1 cellular context compared by ENCODE assay signal in the genomic region with DNA sequence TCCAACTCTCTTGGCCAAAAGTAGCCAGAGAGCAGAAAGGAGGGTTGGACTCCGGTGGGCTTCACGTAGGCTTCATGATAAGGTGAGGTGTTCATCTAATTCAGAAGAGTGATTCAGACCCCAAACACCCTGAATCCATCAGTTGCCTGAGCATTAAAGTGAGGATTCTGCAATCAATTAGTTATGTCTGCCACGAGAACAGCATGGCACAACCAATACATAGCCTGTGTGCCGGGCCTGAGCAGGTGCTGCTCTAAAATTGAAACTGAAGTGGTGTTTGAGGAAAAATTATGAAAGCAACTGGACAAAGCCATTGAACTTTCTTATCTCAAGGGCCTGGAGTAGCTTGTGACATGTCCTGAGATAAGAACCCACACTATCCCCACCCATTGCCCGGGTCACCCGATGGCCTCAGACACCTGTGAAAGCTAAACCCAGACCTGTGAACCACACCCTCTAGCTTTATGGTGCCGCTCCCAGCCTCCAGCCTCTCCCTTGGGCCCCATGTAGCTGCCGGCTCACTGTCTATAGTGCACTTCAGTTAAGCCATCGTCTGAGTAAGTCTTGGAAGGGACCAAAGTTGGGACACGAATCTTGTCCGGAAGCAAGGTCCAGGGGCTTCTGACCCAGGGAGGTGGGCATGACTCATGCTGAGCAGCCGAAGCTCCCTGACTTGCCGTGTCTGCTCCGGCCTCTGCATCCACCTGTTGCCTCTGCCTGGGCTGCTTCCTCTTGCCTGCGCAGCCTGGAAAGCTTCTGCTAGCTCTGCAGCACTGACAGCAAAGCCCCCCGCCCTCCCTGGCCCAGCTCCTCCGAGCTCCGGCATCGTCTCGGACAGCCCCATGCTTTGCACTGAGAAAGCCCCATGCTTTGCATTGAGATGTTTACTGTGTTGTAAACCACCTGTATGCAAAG.
A peak's percentile ranks its signal among the peaks of the same experiment; 100 is the strongest.
TF ChIP-seq lines count a peak whose summit lies in the region.

No MANE protein-coding gene starts in this region.

TF ChIP-seq in HEK293, 187 proteins besides CTCF, POLR2A, EP300 and RAD21 (continued from another document):
- TF ChIP-seq, protein P1, sequence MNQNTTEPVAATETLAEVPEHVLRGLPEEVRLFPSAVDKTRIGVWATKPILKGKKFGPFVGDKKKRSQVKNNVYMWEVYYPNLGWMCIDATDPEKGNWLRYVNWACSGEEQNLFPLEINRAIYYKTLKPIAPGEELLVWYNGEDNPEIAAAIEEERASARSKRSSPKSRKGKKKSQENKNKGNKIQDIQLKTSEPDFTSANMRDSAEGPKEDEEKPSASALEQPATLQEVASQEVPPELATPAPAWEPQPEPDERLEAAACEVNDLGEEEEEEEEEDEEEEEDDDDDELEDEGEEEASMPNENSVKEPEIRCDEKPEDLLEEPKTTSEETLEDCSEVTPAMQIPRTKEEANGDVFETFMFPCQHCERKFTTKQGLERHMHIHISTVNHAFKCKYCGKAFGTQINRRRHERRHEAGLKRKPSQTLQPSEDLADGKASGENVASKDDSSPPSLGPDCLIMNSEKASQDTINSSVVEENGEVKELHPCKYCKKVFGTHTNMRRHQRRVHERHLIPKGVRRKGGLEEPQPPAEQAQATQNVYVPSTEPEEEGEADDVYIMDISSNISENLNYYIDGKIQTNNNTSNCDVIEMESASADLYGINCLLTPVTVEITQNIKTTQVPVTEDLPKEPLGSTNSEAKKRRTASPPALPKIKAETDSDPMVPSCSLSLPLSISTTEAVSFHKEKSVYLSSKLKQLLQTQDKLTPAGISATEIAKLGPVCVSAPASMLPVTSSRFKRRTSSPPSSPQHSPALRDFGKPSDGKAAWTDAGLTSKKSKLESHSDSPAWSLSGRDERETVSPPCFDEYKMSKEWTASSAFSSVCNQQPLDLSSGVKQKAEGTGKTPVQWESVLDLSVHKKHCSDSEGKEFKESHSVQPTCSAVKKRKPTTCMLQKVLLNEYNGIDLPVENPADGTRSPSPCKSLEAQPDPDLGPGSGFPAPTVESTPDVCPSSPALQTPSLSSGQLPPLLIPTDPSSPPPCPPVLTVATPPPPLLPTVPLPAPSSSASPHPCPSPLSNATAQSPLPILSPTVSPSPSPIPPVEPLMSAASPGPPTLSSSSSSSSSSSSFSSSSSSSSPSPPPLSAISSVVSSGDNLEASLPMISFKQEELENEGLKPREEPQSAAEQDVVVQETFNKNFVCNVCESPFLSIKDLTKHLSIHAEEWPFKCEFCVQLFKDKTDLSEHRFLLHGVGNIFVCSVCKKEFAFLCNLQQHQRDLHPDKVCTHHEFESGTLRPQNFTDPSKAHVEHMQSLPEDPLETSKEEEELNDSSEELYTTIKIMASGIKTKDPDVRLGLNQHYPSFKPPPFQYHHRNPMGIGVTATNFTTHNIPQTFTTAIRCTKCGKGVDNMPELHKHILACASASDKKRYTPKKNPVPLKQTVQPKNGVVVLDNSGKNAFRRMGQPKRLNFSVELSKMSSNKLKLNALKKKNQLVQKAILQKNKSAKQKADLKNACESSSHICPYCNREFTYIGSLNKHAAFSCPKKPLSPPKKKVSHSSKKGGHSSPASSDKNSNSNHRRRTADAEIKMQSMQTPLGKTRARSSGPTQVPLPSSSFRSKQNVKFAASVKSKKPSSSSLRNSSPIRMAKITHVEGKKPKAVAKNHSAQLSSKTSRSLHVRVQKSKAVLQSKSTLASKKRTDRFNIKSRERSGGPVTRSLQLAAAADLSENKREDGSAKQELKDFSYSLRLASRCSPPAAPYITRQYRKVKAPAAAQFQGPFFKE (tag by site-specific recombination; IDR thresholded peaks at IDR 0.05; ENCODE audit: borderline replicate concordance), result no peak
- TF ChIP-seq, protein P2, sequence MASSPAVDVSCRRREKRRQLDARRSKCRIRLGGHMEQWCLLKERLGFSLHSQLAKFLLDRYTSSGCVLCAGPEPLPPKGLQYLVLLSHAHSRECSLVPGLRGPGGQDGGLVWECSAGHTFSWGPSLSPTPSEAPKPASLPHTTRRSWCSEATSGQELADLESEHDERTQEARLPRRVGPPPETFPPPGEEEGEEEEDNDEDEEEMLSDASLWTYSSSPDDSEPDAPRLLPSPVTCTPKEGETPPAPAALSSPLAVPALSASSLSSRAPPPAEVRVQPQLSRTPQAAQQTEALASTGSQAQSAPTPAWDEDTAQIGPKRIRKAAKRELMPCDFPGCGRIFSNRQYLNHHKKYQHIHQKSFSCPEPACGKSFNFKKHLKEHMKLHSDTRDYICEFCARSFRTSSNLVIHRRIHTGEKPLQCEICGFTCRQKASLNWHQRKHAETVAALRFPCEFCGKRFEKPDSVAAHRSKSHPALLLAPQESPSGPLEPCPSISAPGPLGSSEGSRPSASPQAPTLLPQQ (tag by site-specific recombination; IDR thresholded peaks at IDR 0.05), result no peak
- TF ChIP-seq ZBTB17 (tag by site-specific recombination; IDR thresholded peaks at IDR 0.05) (peak; percentile 37; the same call in 1 of the 2 replicates), SCRT1 (tag by site-specific recombination; IDR thresholded peaks at IDR 0.05; ENCODE audit: borderline replicate concordance) (peak; percentile 58), ZNF138 (tag by site-specific recombination; IDR thresholded peaks at IDR 0.05; ENCODE audit: borderline replicate concordance) (no peak), ZNF266 (tag by site-specific recombination; IDR thresholded peaks at IDR 0.05; ENCODE audit: low read depth) (no peak), ZNF555 (tag by site-specific recombination; conservative IDR thresholded peaks at IDR 0.05) (no peak), ZNF140 (tag by site-specific recombination; IDR thresholded peaks at IDR 0.05) (no peak), ZNF791 (tag by site-specific recombination; IDR thresholded peaks at IDR 0.05) (no peak), ZNF184 (tag by site-specific recombination; IDR thresholded peaks at IDR 0.05) (no peak), ZNF48 (tag by site-specific recombination; IDR thresholded peaks at IDR 0.05) (no peak), ZNF571 (tag by site-specific recombination; IDR thresholded peaks at IDR 0.05) (no peak), ZBTB20 (tag by site-specific recombination; IDR thresholded peaks at IDR 0.05) (no peak), TCF7L2 (IDR thresholded peaks at IDR 0.05; ENCODE audit: borderline replicate concordance, low read depth, low read length) (no peak), ZNF510 (tag by site-specific recombination; IDR thresholded peaks at IDR 0.05; ENCODE audit: insufficient replicate concordance) (no peak), ZFP41 (tag by site-specific recombination; IDR thresholded peaks at IDR 0.05; ENCODE audit: borderline replicate concordance) (no peak), ZNF394 (tag by site-specific recombination; IDR thresholded peaks at IDR 0.05; ENCODE audit: borderline replicate concordance) (no peak), SCRT2 (tag by site-specific recombination; IDR thresholded peaks at IDR 0.05) (peak; percentile 88), ZNF621 (tag by site-specific recombination; IDR thresholded peaks at IDR 0.05) (no peak)
- TF ChIP-seq, protein P3, sequence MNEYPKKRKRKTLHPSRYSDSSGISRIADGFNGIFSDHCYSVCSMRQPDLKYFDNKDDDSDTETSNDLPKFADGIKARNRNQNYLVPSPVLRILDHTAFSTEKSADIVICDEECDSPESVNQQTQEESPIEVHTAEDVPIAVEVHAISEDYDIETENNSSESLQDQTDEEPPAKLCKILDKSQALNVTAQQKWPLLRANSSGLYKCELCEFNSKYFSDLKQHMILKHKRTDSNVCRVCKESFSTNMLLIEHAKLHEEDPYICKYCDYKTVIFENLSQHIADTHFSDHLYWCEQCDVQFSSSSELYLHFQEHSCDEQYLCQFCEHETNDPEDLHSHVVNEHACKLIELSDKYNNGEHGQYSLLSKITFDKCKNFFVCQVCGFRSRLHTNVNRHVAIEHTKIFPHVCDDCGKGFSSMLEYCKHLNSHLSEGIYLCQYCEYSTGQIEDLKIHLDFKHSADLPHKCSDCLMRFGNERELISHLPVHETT (tag by site-specific recombination; IDR thresholded peaks at IDR 0.05), result no peak
- TF ChIP-seq, protein P4, sequence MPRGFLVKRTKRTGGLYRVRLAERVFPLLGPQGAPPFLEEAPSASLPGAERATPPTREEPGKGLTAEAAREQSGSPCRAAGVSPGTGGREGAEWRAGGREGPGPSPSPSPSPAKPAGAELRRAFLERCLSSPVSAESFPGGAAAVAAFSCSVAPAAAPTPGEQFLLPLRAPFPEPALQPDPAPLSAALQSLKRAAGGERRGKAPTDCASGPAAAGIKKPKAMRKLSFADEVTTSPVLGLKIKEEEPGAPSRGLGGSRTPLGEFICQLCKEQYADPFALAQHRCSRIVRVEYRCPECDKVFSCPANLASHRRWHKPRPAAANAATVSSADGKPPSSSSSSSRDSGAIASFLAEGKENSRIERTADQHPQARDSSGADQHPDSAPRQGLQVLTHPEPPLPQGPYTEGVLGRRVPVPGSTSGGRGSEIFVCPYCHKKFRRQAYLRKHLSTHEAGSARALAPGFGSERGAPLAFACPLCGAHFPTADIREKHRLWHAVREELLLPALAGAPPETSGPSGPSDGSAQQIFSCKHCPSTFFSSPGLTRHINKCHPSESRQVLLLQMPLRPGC (tag by site-specific recombination; IDR thresholded peaks at IDR 0.05), result no peak
- TF ChIP-seq, protein P5, sequence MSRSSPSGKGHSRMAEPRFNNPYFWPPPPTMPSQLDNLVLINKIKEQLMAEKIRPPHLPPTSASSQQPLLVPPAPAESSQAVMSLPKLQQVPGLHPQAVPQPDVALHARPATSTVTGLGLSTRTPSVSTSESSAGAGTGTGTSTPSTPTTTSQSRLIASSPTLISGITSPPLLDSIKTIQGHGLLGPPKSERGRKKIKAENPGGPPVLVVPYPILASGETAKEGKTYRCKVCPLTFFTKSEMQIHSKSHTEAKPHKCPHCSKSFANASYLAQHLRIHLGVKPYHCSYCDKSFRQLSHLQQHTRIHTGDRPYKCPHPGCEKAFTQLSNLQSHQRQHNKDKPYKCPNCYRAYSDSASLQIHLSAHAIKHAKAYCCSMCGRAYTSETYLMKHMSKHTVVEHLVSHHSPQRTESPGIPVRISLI (tag by site-specific recombination; IDR thresholded peaks at IDR 0.05), result no peak
- TF ChIP-seq, protein P6, sequence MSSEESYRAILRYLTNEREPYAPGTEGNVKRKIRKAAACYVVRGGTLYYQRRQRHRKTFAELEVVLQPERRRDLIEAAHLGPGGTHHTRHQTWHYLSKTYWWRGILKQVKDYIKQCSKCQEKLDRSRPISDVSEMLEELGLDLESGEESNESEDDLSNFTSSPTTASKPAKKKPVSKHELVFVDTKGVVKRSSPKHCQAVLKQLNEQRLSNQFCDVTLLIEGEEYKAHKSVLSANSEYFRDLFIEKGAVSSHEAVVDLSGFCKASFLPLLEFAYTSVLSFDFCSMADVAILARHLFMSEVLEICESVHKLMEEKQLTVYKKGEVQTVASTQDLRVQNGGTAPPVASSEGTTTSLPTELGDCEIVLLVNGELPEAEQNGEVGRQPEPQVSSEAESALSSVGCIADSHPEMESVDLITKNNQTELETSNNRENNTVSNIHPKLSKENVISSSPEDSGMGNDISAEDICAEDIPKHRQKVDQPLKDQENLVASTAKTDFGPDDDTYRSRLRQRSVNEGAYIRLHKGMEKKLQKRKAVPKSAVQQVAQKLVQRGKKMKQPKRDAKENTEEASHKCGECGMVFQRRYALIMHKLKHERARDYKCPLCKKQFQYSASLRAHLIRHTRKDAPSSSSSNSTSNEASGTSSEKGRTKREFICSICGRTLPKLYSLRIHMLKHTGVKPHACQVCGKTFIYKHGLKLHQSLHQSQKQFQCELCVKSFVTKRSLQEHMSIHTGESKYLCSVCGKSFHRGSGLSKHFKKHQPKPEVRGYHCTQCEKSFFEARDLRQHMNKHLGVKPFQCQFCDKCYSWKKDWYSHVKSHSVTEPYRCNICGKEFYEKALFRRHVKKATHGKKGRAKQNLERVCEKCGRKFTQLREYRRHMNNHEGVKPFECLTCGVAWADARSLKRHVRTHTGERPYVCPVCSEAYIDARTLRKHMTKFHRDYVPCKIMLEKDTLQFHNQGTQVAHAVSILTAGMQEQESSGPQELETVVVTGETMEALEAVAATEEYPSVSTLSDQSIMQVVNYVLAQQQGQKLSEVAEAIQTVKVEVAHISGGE (tag by site-specific recombination; conservative IDR thresholded peaks at IDR 0.05; ENCODE audit: low read depth), result no peak
